Comparison of ENCODE assay signal across 8 cellular contexts in genomic region chr11:11849127-11849746, GRCh38. TPM values are rescaled to one million over a fixed set of nuclear protein-coding genes. Genes with fewer than 3 reads are reported as not detected.
A peak's percentile ranks its signal among the peaks of the same experiment; 100 is the strongest.
DNase-seq lines count a peak whose midpoint lies in the region; ATAC-seq and TF ChIP-seq lines count a peak whose summit lies in the region.

No MANE protein-coding gene starts in this region.

- peaks cover 27% of the 10 kb centered on the region for H3K4me1 ChIP-seq in PC-3 (ENCODE audit: insufficient read depth, low read length)
- H3K4me1 ChIP-seq in foreskin keratinocyte = peaks cover 31% of the 10 kb centered on the region
- H3K4me1 ChIP-seq in prostate gland (replicated peaks) = peaks cover 15% of the 10 kb centered on the region

- POLR2A ChIA-PET in PC-3 (lab: Charles Lee; ENCODE audit: unreplicated experiment) = no interaction called here

- H3F3A ChIP-seq in PC-3 (ENCODE audit: low read length, unreplicated experiment) = no peaks in the 10 kb centered on the region

- H3K4me2 ChIP-seq in PC-3 (ENCODE audit: low read length) = no peak overlapping the region

- H3K9me2 ChIP-seq in PC-3 (replicated peaks; ENCODE audit: low read length) = no peaks in the 10 kb centered on the region

- H3K27ac ChIP-seq in HL-60 (replicated peaks) = no peak overlapping the region
- H3K27ac ChIP-seq in PC-3 (ENCODE audit: low read length) = no peak overlapping the region
- H3K27ac ChIP-seq in foreskin keratinocyte = peak overlapping the region; percentile 1
- H3K27ac ChIP-seq in prostate gland = peak overlapping the region in 1 of 2 donors; percentile 2

- 49% methylated on average over 3 of the region's 3 CpGs for WGBS in prostate gland

- TF ChIP-seq CTCF in GM20000 (IDR thresholded peaks at IDR 0.05; ENCODE audit: extremely low read depth, missing control alignments) (peak; percentile 70), HL-60 (IDR thresholded peaks at IDR 0.05; ENCODE audit: insufficient read depth, low read length) (peak; percentile 65), PC-3 (conservative IDR thresholded peaks at IDR 0.05; ENCODE audit: low read depth, low read length) (peak; percentile 79), foreskin keratinocyte (conservative IDR thresholded peaks at IDR 0.05) (peak; percentile 92), prostate gland (IDR thresholded peaks at IDR 0.05) (peak in 3 of 4 experiments; percentile 28 to 55 (median 46))

- ATAC-seq in PC-3 = peak; percentile 89
- ATAC-seq in foreskin keratinocyte = peak; percentile 82
- ATAC-seq in HG02840 (IDR thresholded peaks at IDR 0.05; ENCODE audit: low FRiP score, unreplicated experiment) = no peak

- no peak overlapping the region for H2AFZ ChIP-seq in PC-3 (ENCODE audit: low read length)

- peaks cover 100% of the 10 kb centered on the region for H3K79me2 ChIP-seq in PC-3 (ENCODE audit: low read length)

- TF ChIP-seq POLR2A in prostate gland (IDR thresholded peaks at IDR 0.05) = no peak

- no peak overlapping the region for H3K9ac ChIP-seq in PC-3 (ENCODE audit: low read length)

- H4K20me1 ChIP-seq in PC-3 (ENCODE audit: low read length) = peaks cover 50% of the 10 kb centered on the region

- no peak overlapping the region for H3K4me3 ChIP-seq in HL-60 (replicated peaks; ENCODE audit: insufficient read depth, low read length)
- H3K4me3 ChIP-seq in PC-3 (ENCODE audit: low read length) = no peak overlapping the region
- no peak overlapping the region for H3K4me3 ChIP-seq in prostate gland

- H3K27me3 ChIP-seq in HL-60 (ENCODE audit: insufficient read depth, poor library complexity, severe bottlenecking) (no peaks in the 10 kb centered on the region), PC-3 (ENCODE audit: low read length) (no peaks in the 10 kb centered on the region), foreskin keratinocyte (no peaks in the 10 kb centered on the region), prostate gland (replicated peaks; ENCODE audit: insufficient read depth) (no peaks in the 10 kb centered on the region)

- intact Hi-C loops in PC-3 (cut with micrococcal nuclease) (loop anchor here (1.0 to 5.0 kb wide), 2 partner anchors 48 to 50 kb away; no protein-coding TSS in a partner anchor), prostate gland (cut with DNase I) (loop anchor here (5.0 kb wide), 1 partner anchor 42 kb away; no protein-coding TSS in a partner anchor)

- DNase-seq in DMS53 treated with DMSO at 0.1 percent for 48 hours (lab: John Stamatoyannopoulos, UW; ENCODE audit: unreplicated experiment) = peak; percentile 52
- peak; percentile 34 for DNase-seq in GM20000 (ENCODE audit: low spot score)
- DNase-seq in HL-60 (ENCODE audit: low read depth in 1 of 2, low spot score in 1 of 2) = peak; percentile 44 to 72
- peak; percentile 75 for DNase-seq in PC-3
- DNase-seq in activated T-helper 1 cell treated with Interleukin-2 at 50 U/mL for 16 hours (ENCODE audit: low read depth) = peak; percentile 30
- peak in 1 of 2 donors; percentile 60 for DNase-seq in foreskin keratinocyte
- DNase-seq in prostate gland (ENCODE audit: low spot score) = peak; percentile 47

- BruUV-seq in PC-3 (replicated peaks; lab: Mats Ljungman, UMichigan) = no TSS peak

- H3K36me3 ChIP-seq in PC-3 (ENCODE audit: low read depth, low read length) (no peaks in the 10 kb centered on the region), prostate gland (no peaks in the 10 kb centered on the region)

- H3K9me3 ChIP-seq in PC-3 (ENCODE audit: low read length) (no peaks in the 10 kb centered on the region), prostate gland (no peaks in the 10 kb centered on the region)

- CTCF ChIA-PET in PC-3 (lab: Charles Lee) = interaction anchor here (0.5 kb wide), 1 partner anchor 107 kb away, joined by 3 read pairs; no protein-coding TSS in a partner anchor

RNA-seq across cellular contexts. Expression of gene USP47, which starts 7.5 kb away (rescaled TPM):
- total RNA-seq in PC-3 (2014; rRNA removed) (33.5 and 45.2 TPM in 2 replicates), foreskin keratinocyte (37.0 and 37.7 TPM in 2 replicates), prostate gland (10 to 100 TPM; 58.4 to 76.6 TPM)
- polyA plus RNA-seq in foreskin keratinocyte = 8.2 and 8.8 TPM in 2 replicates
